In the genomic region with DNA sequence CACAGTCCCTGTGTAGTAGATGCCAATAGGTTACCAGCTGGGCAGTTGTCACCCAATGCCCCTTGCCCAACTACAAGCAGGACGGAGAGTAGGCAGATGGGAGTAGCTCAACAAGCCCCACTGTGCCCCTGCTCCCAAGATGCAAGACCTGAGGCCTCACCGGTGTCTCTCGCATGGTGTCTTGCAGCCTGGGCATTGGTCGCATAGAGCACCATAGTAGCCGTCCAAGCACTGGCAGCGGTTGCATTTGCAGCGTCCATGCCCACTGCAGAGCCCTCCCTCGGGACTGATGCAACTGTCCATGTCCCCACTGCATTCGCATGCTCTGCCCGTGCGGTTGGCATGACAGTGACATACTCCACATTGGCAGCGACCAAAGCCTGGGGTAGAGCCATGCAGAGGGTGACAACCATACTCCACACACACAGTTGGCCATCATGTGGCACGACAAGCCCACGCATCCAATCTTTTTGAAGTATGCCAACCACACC, we compare ENCODE assay signal across 1 cellular context.
TF ChIP-seq lines count a peak whose summit lies in the region.

No MANE protein-coding gene starts in this region.

TF ChIP-seq in GM12878, 131 proteins besides CTCF, POLR2A, EP300 and RAD21:
- TF ChIP-seq SMC3 (IDR thresholded peaks at IDR 0.05; ENCODE audit: borderline replicate concordance, low read length) (no peak), ZSCAN29 (IDR thresholded peaks at IDR 0.05) (no peak), CHD1 (IDR thresholded peaks at IDR 0.05; ENCODE audit: low read depth, low read length) (no peak), HDGF (IDR thresholded peaks at IDR 0.05) (no peak), SREBF2 (IDR thresholded peaks at IDR 0.05; ENCODE audit: low read length) (no peak), ZNF207 (IDR thresholded peaks at IDR 0.05; ENCODE audit: borderline replicate concordance) (no peak), TAF1 (IDR thresholded peaks at IDR 0.05; ENCODE audit: borderline replicate concordance, low read depth, low read length) (no peak), FOXM1 (IDR thresholded peaks at IDR 0.05; ENCODE audit: low read depth, low read length) (no peak), NR2C1 (IDR thresholded peaks at IDR 0.05) (no peak), KDM1A (IDR thresholded peaks at IDR 0.05; ENCODE audit: borderline replicate concordance) (no peak), CREB1 (IDR thresholded peaks at IDR 0.05; ENCODE audit: low read depth) (no peak), SKIL (IDR thresholded peaks at IDR 0.05; ENCODE audit: low read depth, poor library complexity, severe bottlenecking) (no peak), POU2F2 (IDR thresholded peaks at IDR 0.05; ENCODE audit: borderline replicate concordance, low read depth, low read length) (no peak), RB1 (IDR thresholded peaks at IDR 0.05; ENCODE audit: borderline replicate concordance) (no peak)
- TF ChIP-seq, protein P1, sequence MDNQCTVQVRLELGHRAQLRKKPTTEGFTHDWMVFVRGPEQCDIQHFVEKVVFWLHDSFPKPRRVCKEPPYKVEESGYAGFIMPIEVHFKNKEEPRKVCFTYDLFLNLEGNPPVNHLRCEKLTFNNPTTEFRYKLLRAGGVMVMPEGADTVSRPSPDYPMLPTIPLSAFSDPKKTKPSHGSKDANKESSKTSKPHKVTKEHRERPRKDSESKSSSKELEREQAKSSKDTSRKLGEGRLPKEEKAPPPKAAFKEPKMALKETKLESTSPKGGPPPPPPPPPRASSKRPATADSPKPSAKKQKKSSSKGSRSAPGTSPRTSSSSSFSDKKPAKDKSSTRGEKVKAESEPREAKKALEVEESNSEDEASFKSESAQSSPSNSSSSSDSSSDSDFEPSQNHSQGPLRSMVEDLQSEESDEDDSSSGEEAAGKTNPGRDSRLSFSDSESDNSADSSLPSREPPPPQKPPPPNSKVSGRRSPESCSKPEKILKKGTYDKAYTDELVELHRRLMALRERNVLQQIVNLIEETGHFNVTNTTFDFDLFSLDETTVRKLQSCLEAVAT (IDR thresholded peaks at IDR 0.05) = no peak
- TF ChIP-seq, protein P2, sequence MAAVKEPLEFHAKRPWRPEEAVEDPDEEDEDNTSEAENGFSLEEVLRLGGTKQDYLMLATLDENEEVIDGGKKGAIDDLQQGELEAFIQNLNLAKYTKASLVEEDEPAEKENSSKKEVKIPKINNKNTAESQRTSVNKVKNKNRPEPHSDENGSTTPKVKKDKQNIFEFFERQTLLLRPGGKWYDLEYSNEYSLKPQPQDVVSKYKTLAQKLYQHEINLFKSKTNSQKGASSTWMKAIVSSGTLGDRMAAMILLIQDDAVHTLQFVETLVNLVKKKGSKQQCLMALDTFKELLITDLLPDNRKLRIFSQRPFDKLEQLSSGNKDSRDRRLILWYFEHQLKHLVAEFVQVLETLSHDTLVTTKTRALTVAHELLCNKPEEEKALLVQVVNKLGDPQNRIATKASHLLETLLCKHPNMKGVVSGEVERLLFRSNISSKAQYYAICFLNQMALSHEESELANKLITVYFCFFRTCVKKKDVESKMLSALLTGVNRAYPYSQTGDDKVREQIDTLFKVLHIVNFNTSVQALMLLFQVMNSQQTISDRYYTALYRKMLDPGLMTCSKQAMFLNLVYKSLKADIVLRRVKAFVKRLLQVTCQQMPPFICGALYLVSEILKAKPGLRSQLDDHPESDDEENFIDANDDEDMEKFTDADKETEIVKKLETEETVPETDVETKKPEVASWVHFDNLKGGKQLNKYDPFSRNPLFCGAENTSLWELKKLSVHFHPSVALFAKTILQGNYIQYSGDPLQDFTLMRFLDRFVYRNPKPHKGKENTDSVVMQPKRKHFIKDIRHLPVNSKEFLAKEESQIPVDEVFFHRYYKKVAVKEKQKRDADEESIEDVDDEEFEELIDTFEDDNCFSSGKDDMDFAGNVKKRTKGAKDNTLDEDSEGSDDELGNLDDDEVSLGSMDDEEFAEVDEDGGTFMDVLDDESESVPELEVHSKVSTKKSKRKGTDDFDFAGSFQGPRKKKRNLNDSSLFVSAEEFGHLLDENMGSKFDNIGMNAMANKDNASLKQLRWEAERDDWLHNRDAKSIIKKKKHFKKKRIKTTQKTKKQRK (IDR thresholded peaks at IDR 0.05; ENCODE audit: low read depth, low read length) = no peak
- TF ChIP-seq, protein P3, sequence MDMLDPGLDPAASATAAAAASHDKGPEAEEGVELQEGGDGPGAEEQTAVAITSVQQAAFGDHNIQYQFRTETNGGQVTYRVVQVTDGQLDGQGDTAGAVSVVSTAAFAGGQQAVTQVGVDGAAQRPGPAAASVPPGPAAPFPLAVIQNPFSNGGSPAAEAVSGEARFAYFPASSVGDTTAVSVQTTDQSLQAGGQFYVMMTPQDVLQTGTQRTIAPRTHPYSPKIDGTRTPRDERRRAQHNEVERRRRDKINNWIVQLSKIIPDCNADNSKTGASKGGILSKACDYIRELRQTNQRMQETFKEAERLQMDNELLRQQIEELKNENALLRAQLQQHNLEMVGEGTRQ (IDR thresholded peaks at IDR 0.05; ENCODE audit: borderline replicate concordance, low read depth, low read length) = no peak
